9 cellular contexts compared by ENCODE assay signal in the genomic region with DNA sequence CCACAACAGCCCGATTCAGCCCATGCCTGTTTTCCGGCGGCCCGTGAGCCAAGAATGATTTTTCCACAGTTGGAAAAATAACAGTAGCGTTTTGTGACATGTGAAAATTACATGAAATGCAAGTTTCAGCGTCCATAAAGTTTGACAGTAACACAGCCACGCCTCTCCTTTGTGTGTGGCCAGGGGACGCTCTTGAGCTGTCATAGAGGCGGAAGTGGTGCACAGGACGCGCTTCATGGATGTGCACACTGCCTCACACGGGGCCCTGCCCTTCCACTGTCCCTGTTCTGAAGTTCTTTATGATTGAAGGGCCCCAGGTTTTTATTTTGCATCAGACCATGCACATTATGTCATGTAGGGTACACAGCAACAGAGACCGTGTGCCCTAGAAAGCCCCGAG. TPM values are rescaled to one million over a fixed set of nuclear protein-coding genes. Genes with fewer than 3 reads are reported as not detected.
A peak's percentile ranks its signal among the peaks of the same experiment; 100 is the strongest.
DNase-seq lines count a peak whose midpoint lies in the region; ATAC-seq and TF ChIP-seq lines count a peak whose summit lies in the region.
"Had no signal": no experiment of that assay in that cellular context is flagged by ENCODE, and none has a peak within 500 bp of the region (broad histone marks: within the 10 kb centered on the region; RNA-seq: fewer than 3 reads in every experiment).

No MANE protein-coding gene starts in this region.

- ATAC-seq in HG02610 (IDR thresholded peaks at IDR 0.05; ENCODE audit: unreplicated experiment) (peak; percentile 55), HG02759 (IDR thresholded peaks at IDR 0.05; ENCODE audit: unreplicated experiment) (no peak)

- H3K4me3 ChIP-seq in WERI-Rb-1 (ENCODE audit: low read depth, low read length): no peak overlapping the region

- H3K9me3 Mint-ChIP-seq in Calu3 (ENCODE audit: low read depth, unreplicated experiment): no peaks in the 10 kb centered on the region
- H3K9me3 Mint-ChIP-seq in immature natural killer cell: no peaks in the 10 kb centered on the region
- peaks cover 11% of the 10 kb centered on the region for H3K9me3 Mint-ChIP-seq in nephron progenitor cell
- H3K9me3 Mint-ChIP-seq in endothelial cell (ENCODE audit: unreplicated experiment): no peaks in the 10 kb centered on the region

- intact Hi-C loops in Calu3 (cut with micrococcal nuclease; ENCODE audit: unreplicated experiment): no loop called here

- H3K4me1 Mint-ChIP-seq in Calu3 (ENCODE audit: low read depth, unreplicated experiment) (no peaks in the 10 kb centered on the region), immature natural killer cell (peaks cover 9 to 11% of the 10 kb centered on the region in 2 donors), nephron progenitor cell (peaks cover 26% of the 10 kb centered on the region), endothelial cell (ENCODE audit: unreplicated experiment) (peaks cover 3% of the 10 kb centered on the region)

- H3K27ac Mint-ChIP-seq in Calu3 (ENCODE audit: unreplicated experiment) (peak overlapping the region; percentile 27), immature natural killer cell (peak overlapping the region in 3 of 6 donors; percentile 16 to 62 (median 47)), nephron progenitor cell (no peak overlapping the region), endothelial cell (ENCODE audit: unreplicated experiment) (no peak overlapping the region)

- no TSS peak for BruUV-seq in Calu3 (replicated peaks; lab: Mats Ljungman, UMichigan)

- H3K27ac ChIP-seq in WERI-Rb-1: no peak overlapping the region
- H3K27ac ChIP-seq: KMS-11 had no signal

- CTCF ChIA-PET in Calu3 (lab: Charles Lee): interaction anchor here (0.7 kb wide), 1 partner anchor 105 kb away, joined by 5 read pairs; no protein-coding TSS in a partner anchor

- H3K9me3 ChIP-seq in WERI-Rb-1 (ENCODE audit: severe bottlenecking): no peaks in the 10 kb centered on the region

- no peaks in the 10 kb centered on the region; the same call in 1 of the 2 replicates for H3K36me3 ChIP-seq in WERI-Rb-1

- no peaks in the 10 kb centered on the region for H3K27me3 Mint-ChIP-seq in Calu3 (ENCODE audit: unreplicated experiment)
- H3K27me3 Mint-ChIP-seq in immature natural killer cell (ENCODE audit: low read depth in 3 of 3): peaks cover 0 to 1% (median 0%) of the 10 kb centered on the region in 3 donors
- H3K27me3 Mint-ChIP-seq in nephron progenitor cell (ENCODE audit: low read depth, poor library complexity): no peaks in the 10 kb centered on the region
- no peaks in the 10 kb centered on the region for H3K27me3 Mint-ChIP-seq in endothelial cell (ENCODE audit: unreplicated experiment)

- H3K36me3 Mint-ChIP-seq in Calu3 (ENCODE audit: insufficient read depth, unreplicated experiment) (no peaks in the 10 kb centered on the region), immature natural killer cell (no peaks in the 10 kb centered on the region), nephron progenitor cell (ENCODE audit: low read depth) (peaks cover 10% of the 10 kb centered on the region), endothelial cell (ENCODE audit: low read depth, unreplicated experiment) (no peaks in the 10 kb centered on the region)

- TF ChIP-seq CTCF in Calu3 (IDR thresholded peaks at IDR 0.05; ENCODE audit: unreplicated experiment) (no peak), WERI-Rb-1 (IDR thresholded peaks at IDR 0.05; ENCODE audit: low read depth, low read length) (peak; percentile 83), nephron progenitor cell (IDR thresholded peaks at IDR 0.05) (no peak), endothelial cell (IDR thresholded peaks at IDR 0.05; ENCODE audit: unreplicated experiment) (no peak)

- H3K4me3 Mint-ChIP-seq in Calu3 (ENCODE audit: low read depth, unreplicated experiment): no peak overlapping the region
- no peak overlapping the region for H3K4me3 Mint-ChIP-seq in immature natural killer cell
- H3K4me3 Mint-ChIP-seq in nephron progenitor cell: no peak overlapping the region
- no peak overlapping the region for H3K4me3 Mint-ChIP-seq in endothelial cell (ENCODE audit: unreplicated experiment)

- H3K27me3 ChIP-seq in WERI-Rb-1 (ENCODE audit: insufficient read depth, low read depth, severe bottlenecking): no peaks in the 10 kb centered on the region

- DNase-seq in Calu3 (no peak), WERI-Rb-1 (peak; percentile 50), immature natural killer cell (peak in 2 of 3 donors; percentile 42 to 43), NCI-H2227 treated with DMSO at 0.1 percent for 48 hours (lab: John Stamatoyannopoulos, UW) (no peak), nephron progenitor cell (no peak), endothelial cell (ENCODE audit: low spot score) (no peak)

RNA-seq across cellular contexts. Expression of a gene that starts 12.4 kb away (rescaled TPM):
- total RNA-seq in Calu3 (2022) (81.2 and 84.9 TPM in 2 replicates), endothelial cell (ENCODE audit: unreplicated experiment) (135 TPM)
- polyA plus RNA-seq in immature natural killer cell: 10 to 100 TPM; 48.9 to 62.0 (median 54.1) TPM

RNA-seq across cellular contexts. Expression of a gene that starts 34.8 kb away (rescaled TPM):
- not detected in 2 replicates for total RNA-seq in Calu3 (2022)
- polyA plus RNA-seq in immature natural killer cell: 1 to 10 TPM in 1 of 3 donors, under 1 TPM in 1, not detected in 1; 0.57 to 1.1 TPM
- not detected for total RNA-seq in endothelial cell (ENCODE audit: unreplicated experiment)

Comparison
In these comparisons a context has a peak if more than half of its experiments do, and no peak if none do; other contexts are left out.
1. DNase-seq: peak in WERI-Rb-1 (single experiment) and immature natural killer cell (2 of 3); none in Calu3 (single experiment), NCI-H2227 treated with DMSO at 0.1 percent for 48 hours (single experiment), nephron progenitor cell (single experiment) and endothelial cell (single experiment).